8 cellular contexts compared by ENCODE assay signal in genomic region chr1:27154991-27155781, GRCh38. TPM values are rescaled to one million over a fixed set of nuclear protein-coding genes. Genes with fewer than 3 reads are reported as not detected.
DNase-seq lines count a peak whose midpoint lies in the region; ATAC-seq and TF ChIP-seq lines count a peak whose summit lies in the region.

TSS of gene SLC9A1 (minus strand) at chr1:27155125. CDS start at chr1:27154334, 791 bp downstream.

- DNase-seq in NCI-H82 (lab: John Stamatoyannopoulos, UW) (peak; percentile 94), lower leg skin (ENCODE audit: low spot score in 2 of 2) (peak; percentile 93 to 99)
- peak; percentile 93 for DNase-seq in activated CD4-positive, alpha-beta memory T cell treated with anti-CD3 and anti-CD28 coated beads for 36 hours
- peak; percentile 88 to 92 (median 92) for DNase-seq in stimulated activated CD4-positive, alpha-beta T cell treated with anti-CD3 and anti-CD28 coated beads, TNF-alpha, amount 100 ng/mL, for 1 hour (ENCODE audit: low read depth in 3 of 3, low spot score in 1 of 3)

- CTCF ChIA-PET in activated CD4-positive, alpha-beta memory T cell treated with anti-CD3 and anti-CD28 coated beads for 36 hours (lab: Charles Lee), result interaction anchor here (0.5 to 2.5 kb wide), 26 partner anchors 9 to 326 kb away, joined by 3 to 18 read pairs (median 3); partner anchors contain the start of genes GPATCH3 and SYTL1

- H3K27me3 Mint-ChIP-seq in activated CD4-positive, alpha-beta memory T cell treated with anti-CD3 and anti-CD28 coated beads for 36 hours, result no peaks in the 10 kb centered on the region

- peak within 1 kb of the TSS; percentile 83 for H3K4me3 Mint-ChIP-seq in activated CD4-positive, alpha-beta memory T cell treated with anti-CD3 and anti-CD28 coated beads for 36 hours

- H3K27ac Mint-ChIP-seq in activated CD4-positive, alpha-beta memory T cell treated with anti-CD3 and anti-CD28 coated beads for 36 hours, result peak within 1 kb of the TSS; percentile 97

- ATAC-seq in GM19324 (IDR thresholded peaks at IDR 0.05; ENCODE audit: low FRiP score, unreplicated experiment) (peak; percentile 86), HG03520 (IDR thresholded peaks at IDR 0.05; ENCODE audit: unreplicated experiment) (peak; percentile 81)

- peak in 1 of 2 donors; percentile 97 for TF ChIP-seq POLR2A in lower leg skin (IDR thresholded peaks at IDR 0.05)

- no peaks in the 10 kb centered on the region for H3K27me3 ChIP-seq in duodenal mucosa (ENCODE audit: control insufficient read depth in 1 of 2, insufficient read depth in 2 of 2, low read length in 2 of 2)

- H3K4me1 Mint-ChIP-seq in activated CD4-positive, alpha-beta memory T cell treated with anti-CD3 and anti-CD28 coated beads for 36 hours (ENCODE audit: low read depth), result peaks cover 42% of the 10 kb centered on the region

- no peaks in the 10 kb centered on the region for H3K9me3 ChIP-seq in duodenal mucosa (ENCODE audit: control insufficient read depth in 1 of 2, low read length in 2 of 2)

- POLR2A ChIA-PET in activated CD4-positive, alpha-beta memory T cell treated with anti-CD3 and anti-CD28 coated beads for 36 hours (lab: Charles Lee), result interaction anchor here (0.6 to 5.8 kb wide), 11 partner anchors 9 to 617 kb away, joined by 3 to 97 read pairs (median 4); partner anchors contain the start of genes STX12 and WDTC1

- no peaks in the 10 kb centered on the region for H3K9me3 Mint-ChIP-seq in activated CD4-positive, alpha-beta memory T cell treated with anti-CD3 and anti-CD28 coated beads for 36 hours

- H3K36me3 ChIP-seq in duodenal mucosa (ENCODE audit: control insufficient read depth in 1 of 2, insufficient read depth in 2 of 2, low read length in 2 of 2), result no peaks in the 10 kb centered on the region

- 3% methylated on average over 28 to 35 of the region's 40 CpGs for WGBS in lower leg skin, 2 donors

- intact Hi-C loops in activated CD4-positive, alpha-beta memory T cell treated with anti-CD3 and anti-CD28 coated beads for 36 hours (cut with micrococcal nuclease), result loop anchor here (1.0 to 2.0 kb wide), 4 partner anchors 16 to 167 kb away; partner anchors contain the start of genes TMEM222 and WDTC1
- intact Hi-C loops in lower leg skin (cut with DNase I; ENCODE audit: low total_unique reads), result loop anchor here (5.0 kb wide), 1 partner anchor 38 kb away; no protein-coding TSS in a partner anchor

- TF ChIP-seq CTCF in C4-2B (conservative IDR thresholded peaks at IDR 0.05) (peak; percentile 99), lower leg skin (IDR thresholded peaks at IDR 0.05) (no peak)

- H3K4me3 ChIP-seq in duodenal mucosa (ENCODE audit: low read depth in 1 of 2, low read length in 2 of 2) (peak within 1 kb of the TSS; percentile 74 to 82), lower leg skin (ENCODE audit: low read depth, poor library complexity, severe bottlenecking) (peak within 1 kb of the TSS; percentile 58)

- peaks cover 2% of the 10 kb centered on the region for H3K36me3 Mint-ChIP-seq in activated CD4-positive, alpha-beta memory T cell treated with anti-CD3 and anti-CD28 coated beads for 36 hours

- peak within 1 kb of the TSS; percentile 93 to 95 for H3K9ac ChIP-seq in duodenal mucosa (ENCODE audit: low read depth in 1 of 2, low read length in 2 of 2)

- H3K27ac ChIP-seq in C4-2B, result peak within 1 kb of the TSS; percentile 81
- peak within 1 kb of the TSS; percentile 38 for H3K27ac ChIP-seq in duodenal mucosa (ENCODE audit: low read depth, low read length)

- H3K4me1 ChIP-seq in duodenal mucosa (ENCODE audit: control insufficient read depth in 1 of 2, insufficient read depth in 2 of 2, low read length in 2 of 2), result peaks cover 46 to 48% of the 10 kb centered on the region in 2 donors

RNA-seq across cellular contexts. Expression of gene SLC9A1, which starts in this region (rescaled TPM):
- total RNA-seq in activated CD4-positive, alpha-beta memory T cell treated with anti-CD3 and anti-CD28 coated beads for 36 hours, result 10 to 100 TPM; 16.0 to 17.8 TPM
- 10 to 100 TPM; 10.9 to 19.4 (median 13.2) TPM for total RNA-seq in lower leg skin

Comparison
In these comparisons a context has a peak if more than half of its experiments do, and no peak if none do; other contexts are left out.
1. Peak in every context shown above with its lines: DNase-seq, ATAC-seq, H3K4me3 ChIP-seq and H3K27ac ChIP-seq.